Comparison of ENCODE assay signal across 20 cellular contexts in the genomic region with DNA sequence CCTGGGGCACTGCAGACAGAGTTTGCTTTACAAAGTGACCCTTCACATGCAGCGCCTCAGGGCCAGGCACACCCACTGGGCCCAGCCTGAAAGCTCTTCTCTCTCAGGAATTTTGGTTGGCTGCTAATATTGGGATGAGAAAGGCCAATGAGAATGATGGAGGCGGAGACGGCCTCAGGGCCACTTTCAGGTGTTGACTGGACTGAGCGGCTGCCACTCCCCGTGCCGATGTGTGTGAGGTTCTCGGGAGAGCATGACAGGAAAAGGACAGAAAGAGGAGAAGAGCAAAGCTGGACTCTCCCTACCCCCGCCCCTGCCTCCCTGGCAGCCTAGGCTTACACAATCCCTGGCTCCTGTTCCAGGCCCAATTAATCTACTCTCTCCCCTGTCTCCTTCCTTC.
DNase-seq lines count a peak whose midpoint lies in the region; ATAC-seq and TF ChIP-seq lines count a peak whose summit lies in the region.
"Had no signal": no experiment of that assay in that cellular context is flagged by ENCODE, and none has a peak within 500 bp of the region (broad histone marks: within the 10 kb centered on the region; RNA-seq: fewer than 3 reads in every experiment).

No MANE protein-coding gene starts in this region.

- H3K23me2 ChIP-seq in H9 (ENCODE audit: insufficient read length, low read depth, low read length, poor library complexity, severe bottlenecking) = no peaks in the 10 kb centered on the region

- no CpG with 5 or more reads among the region's 8 CpGs for WGBS in H9 (ENCODE audit: extremely low coverage, insufficient read length, low lambda C conversion rate)
- 49 to 51% methylated on average over 8 of the region's 8 CpGs for WGBS in lower leg skin, 2 donors

- H3K4me1 Mint-ChIP-seq in H9 = peaks cover 16 to 17% of the 10 kb centered on the region in 2 experiments

- H3K4me1 ChIP-seq in H9 (ENCODE audit: insufficient read depth, low read length) (no peaks in the 10 kb centered on the region), adipocyte (ENCODE audit: control insufficient read depth, insufficient read depth, low read length) (no peaks in the 10 kb centered on the region)
- H3K4me1 ChIP-seq: sigmoid colon, suprapubic skin had no signal

- H3K18ac ChIP-seq in H9 (ENCODE audit: insufficient read length, low read depth, low read length) = no peak overlapping the region

- intact Hi-C loops in left ventricle myocardium superior (cut with micrococcal nuclease) (no loop called here), lower leg skin (cut with DNase I; ENCODE audit: low total_unique reads) (no loop called here)

- no peaks in the 10 kb centered on the region for H3K79me1 ChIP-seq in H9 (ENCODE audit: insufficient read depth, low read depth, low read length, poor library complexity, severe bottlenecking)

- H4K8ac ChIP-seq in H9 (replicated peaks; ENCODE audit: insufficient read length, low read depth, low read length) = no peak overlapping the region

- H3K27ac ChIP-seq in H9 (ENCODE audit: insufficient read length, low read depth, low read length) = no peak overlapping the region
- H3K27ac ChIP-seq: sigmoid colon, suprapubic skin had no signal

- no peak overlapping the region for H3K9ac ChIP-seq in H9 (ENCODE audit: extremely low read depth, insufficient read length, low read length)
- no peak overlapping the region for H3K9ac ChIP-seq in adipocyte (ENCODE audit: low read length)

- no peak overlapping the region; a peak in 1 of 7 replicates for H3K27ac Mint-ChIP-seq in H9
- H3K27ac Mint-ChIP-seq: activated naive CD4-positive, alpha-beta T cell treated with anti-CD3 and anti-CD28 coated beads for 36 hours had no signal

- H3K4me3 ChIP-seq in adipocyte (ENCODE audit: low read length) (no peak overlapping the region), lower leg skin (ENCODE audit: low read depth, poor library complexity, severe bottlenecking) (no peak overlapping the region)
- H3K4me3 ChIP-seq: sigmoid colon, suprapubic skin had no signal

- no peak overlapping the region for H3K4me3 Mint-ChIP-seq in H9
- H3K4me3 Mint-ChIP-seq: activated naive CD4-positive, alpha-beta T cell treated with anti-CD3 and anti-CD28 coated beads for 36 hours; activated T-cell treated with anti-CD3 and anti-CD28 coated beads, Interleukin-2, amount 50 U/mL, for 4 hours had no signal

- H3K56ac ChIP-seq in H9 (ENCODE audit: insufficient read length, low read depth, low read length) = no peak overlapping the region

- no peak overlapping the region for H2BK20ac ChIP-seq in H9 (ENCODE audit: low read depth, low read length, poor library complexity, severe bottlenecking)

- H3K9me3 Mint-ChIP-seq in H9 = no peaks in the 10 kb centered on the region
- H3K9me3 Mint-ChIP-seq: activated naive CD4-positive, alpha-beta T cell treated with anti-CD3 and anti-CD28 coated beads for 36 hours; activated T-cell treated with anti-CD3 and anti-CD28 coated beads, Interleukin-2, amount 50 U/mL, for 4 hours had no signal

- no peaks in the 10 kb centered on the region for H4K20me1 ChIP-seq in H9 (ENCODE audit: control insufficient read depth, insufficient read depth, insufficient read length)

- H2BK15ac ChIP-seq in H9 (ENCODE audit: low read depth, low read length) = no peak overlapping the region

- H3K27me3 ChIP-seq in H9 (ENCODE audit: insufficient read depth, low read length) (no peaks in the 10 kb centered on the region), adipocyte (replicated peaks; ENCODE audit: control insufficient read depth, insufficient read depth, low read length) (peaks cover 8% of the 10 kb centered on the region)
- H3K27me3 ChIP-seq: sigmoid colon, suprapubic skin had no signal

- DNase-seq in AG09319 (ENCODE audit: extremely low read depth, low read depth) (peak; percentile 8), H9 (peak; percentile 66), adipocyte (ENCODE audit: low read depth) (peak; percentile 61), left ventricle myocardium superior (peak; percentile 66), retina (no peak), HUDEP-2 (lab: John Stamatoyannopoulos, UW; ENCODE audit: unreplicated experiment in 76 of 76) (no peak), lower leg skin (ENCODE audit: low spot score in 2 of 2) (no peak)
- DNase-seq: activated CD8-positive, alpha-beta memory T cell treated with anti-CD3 and anti-CD28 coated beads for 24 hours; activated naive CD4-positive, alpha-beta T cell treated with anti-CD3 and anti-CD28 coated beads for 36 hours; activated T-cell treated with anti-CD3 and anti-CD28 coated beads, Interleukin-2, amount 50 U/mL, for 4 hours; anterior cingulate cortex; effector CD4-positive, alpha-beta T cell; GDM1; GOT3; NCI-H187; NCI-H510A; sigmoid colon had no signal

- no peak overlapping the region for H2BK5ac ChIP-seq in H9 (ENCODE audit: insufficient read length, low read length)

- no peaks in the 10 kb centered on the region for H3K36me3 Mint-ChIP-seq in H9 (ENCODE audit: insufficient read depth in 1 of 3, low read depth in 3 of 3)

- no peak for TF ChIP-seq POLR2A in lower leg skin (IDR thresholded peaks at IDR 0.05)

- H3K23ac ChIP-seq in H9 (ENCODE audit: insufficient read length, low read depth, low read length) = no peak overlapping the region

- H3K4ac ChIP-seq in H9 (ENCODE audit: low read depth, low read length) = no peak overlapping the region

- H2BK120ac ChIP-seq in H9 (ENCODE audit: low read depth, low read length, poor library complexity, severe bottlenecking) = no peak overlapping the region

- H2AK5ac ChIP-seq in H9 (ENCODE audit: insufficient read length, low read length) = no peak overlapping the region

- no peak for TF ChIP-seq CTCF in AG09319 (IDR thresholded peaks at IDR 0.05; ENCODE audit: low read depth, low read length)
- TF ChIP-seq CTCF in H9 (conservative IDR thresholded peaks at IDR 0.05) = no peak
- no peak for TF ChIP-seq CTCF in lower leg skin (IDR thresholded peaks at IDR 0.05)

- no peak overlapping the region for H2AFZ ChIP-seq in H9 (ENCODE audit: low read length)

- no peak overlapping the region for H3K14ac ChIP-seq in H9 (ENCODE audit: insufficient read depth, low read length)

- no peaks in the 10 kb centered on the region for H3K36me3 ChIP-seq in adipocyte (ENCODE audit: control insufficient read depth, insufficient read depth, low read length, severe bottlenecking)
- H3K36me3 ChIP-seq: sigmoid colon, suprapubic skin had no signal

- H3K79me2 ChIP-seq in H9 (ENCODE audit: insufficient read depth, low read length) = no peaks in the 10 kb centered on the region

- no peak overlapping the region for H2BK12ac ChIP-seq in H9 (ENCODE audit: insufficient read length, low read depth, low read length)

- H3K4me2 ChIP-seq in H9 (ENCODE audit: insufficient read depth, insufficient read length, low read length) = no peak overlapping the region

- ATAC-seq in left ventricle myocardium superior = peak; percentile 96
- ATAC-seq in activated CD4-positive, CD25-positive, alpha-beta regulatory T cell treated with anti-CD3 and anti-CD28 coated beads, Interleukin-2, amount 50 U/mL, for 24 hours = no peak
- ATAC-seq: activated T-cell treated with anti-CD3 and anti-CD28 coated beads, Interleukin-2, amount 50 U/mL, for 4 hours; esophagus mucosa had no signal

- no peak overlapping the region for H4K91ac ChIP-seq in H9 (ENCODE audit: insufficient read length, low read depth, low read length)

- H3K9me3 ChIP-seq in H9 (ENCODE audit: control insufficient read depth, low read depth, low read length) (no peaks in the 10 kb centered on the region), adipocyte (ENCODE audit: control insufficient read depth, low read length) (peaks cover 8% of the 10 kb centered on the region)
- H3K9me3 ChIP-seq: sigmoid colon, suprapubic skin had no signal

- H3T11ph ChIP-seq in H9 (ENCODE audit: low read length) = no peak overlapping the region

- peaks cover 15% of the 10 kb centered on the region for H3K27me3 Mint-ChIP-seq in H9 (ENCODE audit: low read depth)

- no peak overlapping the region for H4K5ac ChIP-seq in H9 (ENCODE audit: insufficient read length, low read depth, low read length)

Comparison
In these comparisons a context has a peak if more than half of its experiments do, and no peak if none do; other contexts are left out.
1. DNase-seq: peak in AG09319 (single experiment), H9 (single experiment), adipocyte (single experiment) and left ventricle myocardium superior (single experiment); none in retina (single experiment), HUDEP-2 (0 of 76) and lower leg skin (0 of 2).